In genomic region chr1:50418600-50419109, GRCh38 we compare ENCODE assay signal across 1 cellular context.
TF ChIP-seq lines count a peak whose summit lies in the region.

No MANE protein-coding gene starts in this region.

TF ChIP-seq in GM23338, 12 proteins besides CTCF, POLR2A, EP300 and RAD21 (continued from another document):
- TF ChIP-seq NANOG (IDR thresholded peaks at IDR 0.05; ENCODE audit: borderline replicate concordance) (no peak), STAT1 (IDR thresholded peaks at IDR 0.05; ENCODE audit: unreplicated experiment) (no peak), JUNB (IDR thresholded peaks at IDR 0.05; ENCODE audit: unreplicated experiment) (no peak), EZH2 (IDR thresholded peaks at IDR 0.05; ENCODE audit: low read depth, unreplicated experiment) (peak; percentile 96), ZNF331 (CRISPR knock-in tag; IDR thresholded peaks at IDR 0.05; ENCODE audit: low read depth) (no peak), REST (IDR thresholded peaks at IDR 0.05; ENCODE audit: unreplicated experiment) (no peak), ZNF462 (CRISPR knock-in tag; IDR thresholded peaks at IDR 0.05) (no peak)
